ENCODE assay signal across 12 cellular contexts in genomic region chr7:79876769-79877362, GRCh38.
DNase-seq lines count a peak whose midpoint lies in the region; ATAC-seq and TF ChIP-seq lines count a peak whose summit lies in the region.
"Had no signal": no experiment of that assay in that cellular context is flagged by ENCODE, and none has a peak within 500 bp of the region (broad histone marks: within the 10 kb centered on the region; RNA-seq: fewer than 3 reads in every experiment).

No MANE protein-coding gene starts in this region.

- no peaks in the 10 kb centered on the region for H3K4me1 ChIP-seq in spleen
- H3K4me1 ChIP-seq: stomach had no signal

- DNase-seq in AG08395 (ENCODE audit: low spot score) (peak; percentile 2), HFF-Myc (ENCODE audit: extremely low read depth, low read depth) (peak; percentile 67), SK-MEL-5 (ENCODE audit: low read depth, low spot score) (peak; percentile 39), fibroblast of the aortic adventitia (ENCODE audit: low read depth) (peak; percentile 66), KG1 (lab: John Stamatoyannopoulos, UW) (no peak), spleen (no peak), DMS114 treated with DMSO at 0.1 percent for 48 hours (lab: John Stamatoyannopoulos, UW; ENCODE audit: unreplicated experiment) (no peak)
- DNase-seq: islet precursor cell; NCI-H1694 treated with DMSO at 0.1 percent for 48 hours; stimulated activated CD4-positive, alpha-beta T cell treated with anti-CD3 and anti-CD28 coated beads, Interleukin-2, amount 100 ng/mL, for 48 hours; stomach had no signal

- no peaks in the 10 kb centered on the region for H3K27me3 ChIP-seq in spleen (replicated peaks in 1 of 7)
- H3K27me3 ChIP-seq: stomach had no signal

- H3K9me3 ChIP-seq in spleen, result peaks cover 0 to 9% (median 0%) of the 10 kb centered on the region in 8 donors
- H3K9me3 ChIP-seq: stomach had no signal

- 77 to 81% (median 78%) methylated on average over 7 of the region's 7 CpGs for WGBS in spleen, 5 donors

- intact Hi-C loops in spleen (cut with DNase I; ENCODE audit: low total_unique reads), result no loop called here

- in situ Hi-C loops in SK-MEL-5 (cut with HindIII; ENCODE audit: low pct_unique_long_range_greater_than_20kb, low sequenced_read_pairs), result no loop called here

- H3K4me3 ChIP-seq in HFF-Myc (replicated peaks; ENCODE audit: low read depth, low read length), result no peak overlapping the region
- no peak overlapping the region for H3K4me3 ChIP-seq in fibroblast of the aortic adventitia (ENCODE audit: low read depth, low read length)
- H3K4me3 ChIP-seq in spleen, result no peak overlapping the region
- H3K4me3 ChIP-seq: stomach had no signal

- H3K36me3 ChIP-seq in spleen, result no peaks in the 10 kb centered on the region
- H3K36me3 ChIP-seq: stomach had no signal

- no peak overlapping the region for H3K27ac ChIP-seq in spleen
- H3K27ac ChIP-seq: stomach had no signal

- no peak for ATAC-seq in GM19023 (IDR thresholded peaks at IDR 0.05; ENCODE audit: unreplicated experiment)

- no peak for TF ChIP-seq CTCF in HFF-Myc (IDR thresholded peaks at IDR 0.05; ENCODE audit: low read depth, low read length, missing control alignments)
- no peak for TF ChIP-seq CTCF in fibroblast of the aortic adventitia (IDR thresholded peaks at IDR 0.05; ENCODE audit: insufficient read depth, low read length)
- TF ChIP-seq CTCF in spleen (IDR thresholded peaks at IDR 0.05 in 8 of 11, conservative IDR thresholded peaks at IDR 0.05 in 3 of 11), result no peak

- no peak for TF ChIP-seq POLR2A in spleen (IDR thresholded peaks at IDR 0.05)

Comparison
In these comparisons a context has a peak if more than half of its experiments do, and no peak if none do; other contexts are left out.
1. DNase-seq: peak in AG08395 (single experiment), HFF-Myc (single experiment), SK-MEL-5 (single experiment) and fibroblast of the aortic adventitia (single experiment); none in KG1 (single experiment), spleen (single experiment) and DMS114 treated with DMSO at 0.1 percent for 48 hours (single experiment).